In the genomic region with DNA sequence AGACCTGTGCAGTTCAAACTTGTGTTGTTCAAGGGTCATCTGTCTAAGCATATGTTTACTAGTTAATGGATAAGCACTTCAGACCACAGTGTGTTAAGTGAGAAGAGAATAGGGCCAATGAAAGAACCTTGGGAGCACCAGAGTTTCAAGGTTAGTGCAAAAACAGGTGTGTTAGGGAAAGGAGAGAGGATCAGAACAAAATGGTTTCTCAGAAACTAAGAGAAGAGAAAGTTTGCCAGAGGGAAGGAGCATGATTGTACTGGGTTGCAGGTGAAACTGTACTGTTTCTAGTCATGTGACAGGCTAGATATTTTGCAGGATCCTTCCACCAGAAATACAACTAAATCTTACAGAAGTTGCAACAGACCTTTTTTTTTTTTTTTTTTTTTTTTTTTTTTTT, we compare ENCODE assay signal across 1 cellular context.
TF ChIP-seq lines count a peak whose summit lies in the region.

No MANE protein-coding gene starts in this region.

TF ChIP-seq in HepG2, 621 proteins besides CTCF, POLR2A, EP300 and RAD21 (continued from another document and continues in another):
- TF ChIP-seq, protein P1, sequence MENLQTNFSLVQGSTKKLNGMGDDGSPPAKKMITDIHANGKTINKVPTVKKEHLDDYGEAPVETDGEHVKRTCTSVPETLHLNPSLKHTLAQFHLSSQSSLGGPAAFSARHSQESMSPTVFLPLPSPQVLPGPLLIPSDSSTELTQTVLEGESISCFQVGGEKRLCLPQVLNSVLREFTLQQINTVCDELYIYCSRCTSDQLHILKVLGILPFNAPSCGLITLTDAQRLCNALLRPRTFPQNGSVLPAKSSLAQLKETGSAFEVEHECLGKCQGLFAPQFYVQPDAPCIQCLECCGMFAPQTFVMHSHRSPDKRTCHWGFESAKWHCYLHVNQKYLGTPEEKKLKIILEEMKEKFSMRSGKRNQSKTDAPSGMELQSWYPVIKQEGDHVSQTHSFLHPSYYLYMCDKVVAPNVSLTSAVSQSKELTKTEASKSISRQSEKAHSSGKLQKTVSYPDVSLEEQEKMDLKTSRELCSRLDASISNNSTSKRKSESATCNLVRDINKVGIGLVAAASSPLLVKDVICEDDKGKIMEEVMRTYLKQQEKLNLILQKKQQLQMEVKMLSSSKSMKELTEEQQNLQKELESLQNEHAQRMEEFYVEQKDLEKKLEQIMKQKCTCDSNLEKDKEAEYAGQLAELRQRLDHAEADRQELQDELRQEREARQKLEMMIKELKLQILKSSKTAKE (CRISPR knock-in tag; IDR thresholded peaks at IDR 0.05; ENCODE audit: borderline replicate concordance) = no peak
- no peak for TF ChIP-seq ZNF101 (CRISPR knock-in tag; IDR thresholded peaks at IDR 0.05; ENCODE audit: borderline replicate concordance, low read depth)
- TF ChIP-seq, protein P2, sequence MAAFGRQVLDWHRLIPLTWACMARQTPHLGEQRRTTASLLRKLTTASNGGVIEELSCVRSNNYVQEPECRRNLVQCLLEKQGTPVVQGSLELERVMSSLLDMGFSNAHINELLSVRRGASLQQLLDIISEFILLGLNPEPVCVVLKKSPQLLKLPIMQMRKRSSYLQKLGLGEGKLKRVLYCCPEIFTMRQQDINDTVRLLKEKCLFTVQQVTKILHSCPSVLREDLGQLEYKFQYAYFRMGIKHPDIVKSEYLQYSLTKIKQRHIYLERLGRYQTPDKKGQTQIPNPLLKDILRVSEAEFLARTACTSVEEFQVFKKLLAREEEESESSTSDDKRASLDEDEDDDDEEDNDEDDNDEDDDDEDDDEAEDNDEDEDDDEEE (CRISPR knock-in tag; IDR thresholded peaks at IDR 0.05) = no peak
- TF ChIP-seq NFATC3 (CRISPR knock-in tag; IDR thresholded peaks at IDR 0.05) = no peak
- TF ChIP-seq KDM3A (CRISPR knock-in tag; IDR thresholded peaks at IDR 0.05; ENCODE audit: low read depth) = no peak
- peak; percentile 68 for TF ChIP-seq MIXL1 (CRISPR knock-in tag; IDR thresholded peaks at IDR 0.05)
- no peak for TF ChIP-seq GPN1 (CRISPR knock-in tag; IDR thresholded peaks at IDR 0.05; ENCODE audit: borderline replicate concordance)
- TF ChIP-seq JUN (CRISPR knock-in tag; IDR thresholded peaks at IDR 0.05) = no peak
- TF ChIP-seq, protein P3, sequence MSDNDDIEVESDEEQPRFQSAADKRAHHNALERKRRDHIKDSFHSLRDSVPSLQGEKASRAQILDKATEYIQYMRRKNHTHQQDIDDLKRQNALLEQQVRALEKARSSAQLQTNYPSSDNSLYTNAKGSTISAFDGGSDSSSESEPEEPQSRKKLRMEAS (IDR thresholded peaks at IDR 0.05) = peak; percentile 39; the same call in 1 of the 2 replicates
- no peak for TF ChIP-seq PLRG1 (conservative IDR thresholded peaks at IDR 0.05)
- TF ChIP-seq ZNF775 (CRISPR knock-in tag; IDR thresholded peaks at IDR 0.05; ENCODE audit: borderline replicate concordance) = no peak
- no peak for TF ChIP-seq ZNF841 (CRISPR knock-in tag; IDR thresholded peaks at IDR 0.05; ENCODE audit: borderline replicate concordance)
- TF ChIP-seq CHD2 (IDR thresholded peaks at IDR 0.05; ENCODE audit: low read depth, low read length) = no peak
- TF ChIP-seq, protein P4, sequence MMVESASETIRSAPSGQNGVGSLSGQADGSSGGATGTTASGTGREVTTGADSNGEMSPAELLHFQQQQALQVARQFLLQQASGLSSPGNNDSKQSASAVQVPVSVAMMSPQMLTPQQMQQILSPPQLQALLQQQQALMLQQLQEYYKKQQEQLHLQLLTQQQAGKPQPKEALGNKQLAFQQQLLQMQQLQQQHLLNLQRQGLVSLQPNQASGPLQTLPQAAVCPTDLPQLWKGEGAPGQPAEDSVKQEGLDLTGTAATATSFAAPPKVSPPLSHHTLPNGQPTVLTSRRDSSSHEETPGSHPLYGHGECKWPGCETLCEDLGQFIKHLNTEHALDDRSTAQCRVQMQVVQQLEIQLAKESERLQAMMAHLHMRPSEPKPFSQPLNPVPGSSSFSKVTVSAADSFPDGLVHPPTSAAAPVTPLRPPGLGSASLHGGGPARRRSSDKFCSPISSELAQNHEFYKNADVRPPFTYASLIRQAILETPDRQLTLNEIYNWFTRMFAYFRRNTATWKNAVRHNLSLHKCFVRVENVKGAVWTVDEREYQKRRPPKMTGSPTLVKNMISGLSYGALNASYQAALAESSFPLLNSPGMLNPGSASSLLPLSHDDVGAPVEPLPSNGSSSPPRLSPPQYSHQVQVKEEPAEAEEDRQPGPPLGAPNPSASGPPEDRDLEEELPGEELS (CRISPR knock-in tag; IDR thresholded peaks at IDR 0.05) = peak; percentile 76
- no peak for TF ChIP-seq CREB1 (IDR thresholded peaks at IDR 0.05)
- no peak for TF ChIP-seq CREB1 (CRISPR knock-in tag; IDR thresholded peaks at IDR 0.05)
- peak; percentile 18; the same call in 1 of the 2 replicates for TF ChIP-seq IRF2 (CRISPR knock-in tag; IDR thresholded peaks at IDR 0.05)
- TF ChIP-seq, protein P5, sequence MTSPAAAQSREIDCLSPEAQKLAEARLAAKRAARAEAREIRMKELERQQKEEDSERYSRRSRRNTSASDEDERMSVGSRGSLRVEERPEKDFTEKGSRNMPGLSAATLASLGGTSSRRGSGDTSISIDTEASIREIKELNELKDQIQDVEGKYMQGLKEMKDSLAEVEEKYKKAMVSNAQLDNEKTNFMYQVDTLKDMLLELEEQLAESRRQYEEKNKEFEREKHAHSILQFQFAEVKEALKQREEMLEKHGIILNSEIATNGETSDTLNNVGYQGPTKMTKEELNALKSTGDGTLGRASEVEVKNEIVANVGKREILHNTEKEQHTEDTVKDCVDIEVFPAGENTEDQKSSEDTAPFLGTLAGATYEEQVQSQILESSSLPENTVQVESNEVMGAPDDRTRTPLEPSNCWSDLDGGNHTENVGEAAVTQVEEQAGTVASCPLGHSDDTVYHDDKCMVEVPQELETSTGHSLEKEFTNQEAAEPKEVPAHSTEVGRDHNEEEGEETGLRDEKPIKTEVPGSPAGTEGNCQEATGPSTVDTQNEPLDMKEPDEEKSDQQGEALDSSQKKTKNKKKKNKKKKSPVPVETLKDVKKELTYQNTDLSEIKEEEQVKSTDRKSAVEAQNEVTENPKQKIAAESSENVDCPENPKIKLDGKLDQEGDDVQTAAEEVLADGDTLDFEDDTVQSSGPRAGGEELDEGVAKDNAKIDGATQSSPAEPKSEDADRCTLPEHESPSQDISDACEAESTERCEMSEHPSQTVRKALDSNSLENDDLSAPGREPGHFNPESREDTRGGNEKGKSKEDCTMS (CRISPR knock-in tag; conservative IDR thresholded peaks at IDR 0.05) = no peak
- TF ChIP-seq, protein P6, sequence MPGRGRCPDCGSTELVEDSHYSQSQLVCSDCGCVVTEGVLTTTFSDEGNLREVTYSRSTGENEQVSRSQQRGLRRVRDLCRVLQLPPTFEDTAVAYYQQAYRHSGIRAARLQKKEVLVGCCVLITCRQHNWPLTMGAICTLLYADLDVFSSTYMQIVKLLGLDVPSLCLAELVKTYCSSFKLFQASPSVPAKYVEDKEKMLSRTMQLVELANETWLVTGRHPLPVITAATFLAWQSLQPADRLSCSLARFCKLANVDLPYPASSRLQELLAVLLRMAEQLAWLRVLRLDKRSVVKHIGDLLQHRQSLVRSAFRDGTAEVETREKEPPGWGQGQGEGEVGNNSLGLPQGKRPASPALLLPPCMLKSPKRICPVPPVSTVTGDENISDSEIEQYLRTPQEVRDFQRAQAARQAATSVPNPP (CRISPR knock-in tag; IDR thresholded peaks at IDR 0.05) = no peak
- TF ChIP-seq, protein P7, sequence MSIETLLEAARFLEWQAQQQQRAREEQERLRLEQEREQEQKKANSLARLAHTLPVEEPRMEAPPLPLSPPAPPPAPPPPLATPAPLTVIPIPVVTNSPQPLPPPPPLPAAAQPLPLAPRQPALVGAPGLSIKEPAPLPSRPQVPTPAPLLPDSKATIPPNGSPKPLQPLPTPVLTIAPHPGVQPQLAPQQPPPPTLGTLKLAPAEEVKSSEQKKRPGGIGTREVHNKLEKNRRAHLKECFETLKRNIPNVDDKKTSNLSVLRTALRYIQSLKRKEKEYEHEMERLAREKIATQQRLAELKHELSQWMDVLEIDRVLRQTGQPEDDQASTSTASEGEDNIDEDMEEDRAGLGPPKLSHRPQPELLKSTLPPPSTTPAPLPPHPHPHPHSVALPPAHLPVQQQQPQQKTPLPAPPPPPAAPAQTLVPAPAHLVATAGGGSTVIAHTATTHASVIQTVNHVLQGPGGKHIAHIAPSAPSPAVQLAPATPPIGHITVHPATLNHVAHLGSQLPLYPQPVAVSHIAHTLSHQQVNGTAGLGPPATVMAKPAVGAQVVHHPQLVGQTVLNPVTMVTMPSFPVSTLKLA (IDR thresholded peaks at IDR 0.05) = no peak
- TF ChIP-seq, protein P8, sequence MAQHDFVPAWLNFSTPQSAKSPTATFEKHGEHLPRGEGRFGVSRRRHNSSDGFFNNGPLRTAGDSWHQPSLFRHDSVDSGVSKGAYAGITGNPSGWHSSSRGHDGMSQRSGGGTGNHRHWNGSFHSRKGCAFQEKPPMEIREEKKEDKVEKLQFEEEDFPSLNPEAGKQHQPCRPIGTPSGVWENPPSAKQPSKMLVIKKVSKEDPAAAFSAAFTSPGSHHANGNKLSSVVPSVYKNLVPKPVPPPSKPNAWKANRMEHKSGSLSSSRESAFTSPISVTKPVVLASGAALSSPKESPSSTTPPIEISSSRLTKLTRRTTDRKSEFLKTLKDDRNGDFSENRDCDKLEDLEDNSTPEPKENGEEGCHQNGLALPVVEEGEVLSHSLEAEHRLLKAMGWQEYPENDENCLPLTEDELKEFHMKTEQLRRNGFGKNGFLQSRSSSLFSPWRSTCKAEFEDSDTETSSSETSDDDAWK (CRISPR knock-in tag; IDR thresholded peaks at IDR 0.05) = no peak
- 0 out of 4 replicates have a peak, but pooled peaks of 1 of the 2 experiments have one; percentile 37 for TF ChIP-seq KLF16 (CRISPR knock-in tag; IDR thresholded peaks at IDR 0.05)
- no peak for TF ChIP-seq ZNF549 (CRISPR knock-in tag; IDR thresholded peaks at IDR 0.05)
- TF ChIP-seq IRX3 (CRISPR knock-in tag; IDR thresholded peaks at IDR 0.05; ENCODE audit: borderline replicate concordance, low read depth) = no peak
- no peak for TF ChIP-seq ZNF761 (CRISPR knock-in tag; conservative IDR thresholded peaks at IDR 0.05)
- TF ChIP-seq, protein P9, sequence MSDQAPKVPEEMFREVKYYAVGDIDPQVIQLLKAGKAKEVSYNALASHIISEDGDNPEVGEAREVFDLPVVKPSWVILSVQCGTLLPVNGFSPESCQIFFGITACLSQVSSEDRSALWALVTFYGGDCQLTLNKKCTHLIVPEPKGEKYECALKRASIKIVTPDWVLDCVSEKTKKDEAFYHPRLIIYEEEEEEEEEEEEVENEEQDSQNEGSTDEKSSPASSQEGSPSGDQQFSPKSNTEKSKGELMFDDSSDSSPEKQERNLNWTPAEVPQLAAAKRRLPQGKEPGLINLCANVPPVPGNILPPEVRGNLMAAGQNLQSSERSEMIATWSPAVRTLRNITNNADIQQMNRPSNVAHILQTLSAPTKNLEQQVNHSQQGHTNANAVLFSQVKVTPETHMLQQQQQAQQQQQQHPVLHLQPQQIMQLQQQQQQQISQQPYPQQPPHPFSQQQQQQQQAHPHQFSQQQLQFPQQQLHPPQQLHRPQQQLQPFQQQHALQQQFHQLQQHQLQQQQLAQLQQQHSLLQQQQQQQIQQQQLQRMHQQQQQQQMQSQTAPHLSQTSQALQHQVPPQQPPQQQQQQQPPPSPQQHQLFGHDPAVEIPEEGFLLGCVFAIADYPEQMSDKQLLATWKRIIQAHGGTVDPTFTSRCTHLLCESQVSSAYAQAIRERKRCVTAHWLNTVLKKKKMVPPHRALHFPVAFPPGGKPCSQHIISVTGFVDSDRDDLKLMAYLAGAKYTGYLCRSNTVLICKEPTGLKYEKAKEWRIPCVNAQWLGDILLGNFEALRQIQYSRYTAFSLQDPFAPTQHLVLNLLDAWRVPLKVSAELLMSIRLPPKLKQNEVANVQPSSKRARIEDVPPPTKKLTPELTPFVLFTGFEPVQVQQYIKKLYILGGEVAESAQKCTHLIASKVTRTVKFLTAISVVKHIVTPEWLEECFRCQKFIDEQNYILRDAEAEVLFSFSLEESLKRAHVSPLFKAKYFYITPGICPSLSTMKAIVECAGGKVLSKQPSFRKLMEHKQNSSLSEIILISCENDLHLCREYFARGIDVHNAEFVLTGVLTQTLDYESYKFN (CRISPR knock-in tag; conservative IDR thresholded peaks at IDR 0.05) = peak; percentile 91
- TF ChIP-seq, protein P10, sequence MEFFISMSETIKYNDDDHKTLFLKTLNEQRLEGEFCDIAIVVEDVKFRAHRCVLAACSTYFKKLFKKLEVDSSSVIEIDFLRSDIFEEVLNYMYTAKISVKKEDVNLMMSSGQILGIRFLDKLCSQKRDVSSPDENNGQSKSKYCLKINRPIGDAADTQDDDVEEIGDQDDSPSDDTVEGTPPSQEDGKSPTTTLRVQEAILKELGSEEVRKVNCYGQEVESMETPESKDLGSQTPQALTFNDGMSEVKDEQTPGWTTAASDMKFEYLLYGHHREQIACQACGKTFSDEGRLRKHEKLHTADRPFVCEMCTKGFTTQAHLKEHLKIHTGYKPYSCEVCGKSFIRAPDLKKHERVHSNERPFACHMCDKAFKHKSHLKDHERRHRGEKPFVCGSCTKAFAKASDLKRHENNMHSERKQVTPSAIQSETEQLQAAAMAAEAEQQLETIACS (CRISPR knock-in tag; IDR thresholded peaks at IDR 0.05) = no peak
- TF ChIP-seq, protein P11, sequence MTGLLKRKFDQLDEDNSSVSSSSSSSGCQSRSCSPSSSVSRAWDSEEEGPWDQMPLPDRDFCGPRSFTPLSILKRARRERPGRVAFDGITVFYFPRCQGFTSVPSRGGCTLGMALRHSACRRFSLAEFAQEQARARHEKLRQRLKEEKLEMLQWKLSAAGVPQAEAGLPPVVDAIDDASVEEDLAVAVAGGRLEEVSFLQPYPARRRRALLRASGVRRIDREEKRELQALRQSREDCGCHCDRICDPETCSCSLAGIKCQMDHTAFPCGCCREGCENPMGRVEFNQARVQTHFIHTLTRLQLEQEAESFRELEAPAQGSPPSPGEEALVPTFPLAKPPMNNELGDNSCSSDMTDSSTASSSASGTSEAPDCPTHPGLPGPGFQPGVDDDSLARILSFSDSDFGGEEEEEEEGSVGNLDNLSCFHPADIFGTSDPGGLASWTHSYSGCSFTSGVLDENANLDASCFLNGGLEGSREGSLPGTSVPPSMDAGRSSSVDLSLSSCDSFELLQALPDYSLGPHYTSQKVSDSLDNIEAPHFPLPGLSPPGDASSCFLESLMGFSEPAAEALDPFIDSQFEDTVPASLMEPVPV (CRISPR knock-in tag; IDR thresholded peaks at IDR 0.05) = 0 out of 2 replicates have a peak, but pooled peaks have one; percentile 29
- TF ChIP-seq HDAC2 (CRISPR knock-in tag; IDR thresholded peaks at IDR 0.05) = peak; percentile 61; the same call in 1 of the 2 replicates
- TF ChIP-seq, protein P12, sequence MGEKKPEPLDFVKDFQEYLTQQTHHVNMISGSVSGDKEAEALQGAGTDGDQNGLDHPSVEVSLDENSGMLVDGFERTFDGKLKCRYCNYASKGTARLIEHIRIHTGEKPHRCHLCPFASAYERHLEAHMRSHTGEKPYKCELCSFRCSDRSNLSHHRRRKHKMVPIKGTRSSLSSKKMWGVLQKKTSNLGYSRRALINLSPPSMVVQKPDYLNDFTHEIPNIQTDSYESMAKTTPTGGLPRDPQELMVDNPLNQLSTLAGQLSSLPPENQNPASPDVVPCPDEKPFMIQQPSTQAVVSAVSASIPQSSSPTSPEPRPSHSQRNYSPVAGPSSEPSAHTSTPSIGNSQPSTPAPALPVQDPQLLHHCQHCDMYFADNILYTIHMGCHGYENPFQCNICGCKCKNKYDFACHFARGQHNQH (CRISPR knock-in tag; IDR thresholded peaks at IDR 0.05) = no peak
